In the genomic region with DNA sequence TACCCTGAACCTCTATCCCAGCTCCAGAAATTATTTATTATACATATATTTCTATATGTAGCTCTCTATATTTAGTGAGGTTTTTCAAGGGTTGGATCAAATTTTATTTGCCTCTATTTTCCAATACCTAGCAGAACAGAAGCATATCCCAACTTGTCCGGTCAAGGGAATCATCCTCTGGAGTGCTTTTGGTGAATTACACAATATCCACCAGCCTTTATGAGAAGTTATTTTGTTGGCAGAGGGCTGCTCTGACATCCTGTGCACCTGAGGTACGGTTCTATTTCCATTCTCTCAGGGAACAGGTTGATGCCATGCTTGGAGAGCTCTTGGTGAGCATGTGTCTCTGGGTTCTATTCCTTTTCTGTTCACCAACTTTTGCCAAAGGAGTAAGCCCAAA, we compare ENCODE assay signal across 23 cellular contexts.
DNase-seq lines count a peak whose midpoint lies in the region; TF ChIP-seq lines count a peak whose summit lies in the region.
"Had no signal": no experiment of that assay in that cellular context is flagged by ENCODE, and none has a peak within 500 bp of the region (broad histone marks: within the 10 kb centered on the region; RNA-seq: fewer than 3 reads in every experiment).

No MANE protein-coding gene starts in this region.

- no peak overlapping the region for H3K18ac ChIP-seq in mesenchymal stem cell (ENCODE audit: low read depth in 1 of 2, low read length in 2 of 2)

- DNase-seq in MCF 10A (ENCODE audit: unreplicated experiment) (peak; percentile 17), breast epithelium (ENCODE audit: low spot score in 2 of 2) (no peak), epithelial cell of esophagus (ENCODE audit: low read depth) (peak; percentile 59), mesenchymal stem cell (no peak), NCI-H345 (lab: John Stamatoyannopoulos, UW) (no peak), G401 (ENCODE audit: low spot score) (no peak)
- DNase-seq: BE2C; C1 segment of cervical spinal cord; CD4-positive, alpha-beta memory T cell; CD4-positive, CD25-positive, alpha-beta regulatory T cell; CD8-positive, alpha-beta memory T cell; COR-L47; DMS 273 treated with DMSO at 0.1 percent for 48 hours; DMS153; DMS53; DMS79; DND-41; EL; GF-D8 had no signal

- no peak for TF ChIP-seq POLR2A in breast epithelium (IDR thresholded peaks at IDR 0.05)

- H3K4me1 Mint-ChIP-seq in MCF 10A (ENCODE audit: insufficient read depth, unreplicated experiment), result peaks cover 9% of the 10 kb centered on the region
- H3K4me1 Mint-ChIP-seq: CD14-positive monocyte; CD4-positive, alpha-beta memory T cell; CD4-positive, CD25-positive, alpha-beta regulatory T cell; CD8-positive, alpha-beta memory T cell had no signal

- H3K4me2 ChIP-seq in mesenchymal stem cell (ENCODE audit: low read length, poor library complexity, severe bottlenecking), result no peak overlapping the region
- H3K4me2 ChIP-seq: A549, BLaER1 had no signal

- H3K79me1 ChIP-seq in mesenchymal stem cell (replicated peaks; ENCODE audit: low read length, poor library complexity, severe bottlenecking), result no peaks in the 10 kb centered on the region

- H3K36me3 ChIP-seq in breast epithelium (no peaks in the 10 kb centered on the region), mesenchymal stem cell (ENCODE audit: control insufficient read depth in 1 of 2, insufficient read depth in 2 of 2, low read depth in 1 of 2, low read length in 2 of 2) (no peaks in the 10 kb centered on the region)
- H3K36me3 ChIP-seq: BE2C, BLaER1 had no signal

- no peaks in the 10 kb centered on the region for H3K9me3 ChIP-seq in breast epithelium
- no peaks in the 10 kb centered on the region for H3K9me3 ChIP-seq in mesenchymal stem cell (ENCODE audit: control insufficient read depth, low read length)
- H3K9me3 ChIP-seq: A549, BE2C, BLaER1 had no signal

- 79% methylated on average over 2 of the region's 2 CpGs for WGBS in mesenchymal stem cell

- H3K4me3 ChIP-seq in breast epithelium (no peak overlapping the region), epithelial cell of esophagus (ENCODE audit: low read length) (no peak overlapping the region), mesenchymal stem cell (ENCODE audit: insufficient read depth in 1 of 2, low read depth in 1 of 2, low read length in 2 of 2) (no peak overlapping the region)
- H3K4me3 ChIP-seq: A549, BLaER1 had no signal

- H3K9ac ChIP-seq in mesenchymal stem cell (ENCODE audit: low read length), result no peak overlapping the region
- H3K9ac ChIP-seq: BLaER1 had no signal

- H2BK120ac ChIP-seq in mesenchymal stem cell (ENCODE audit: low read depth, low read length), result no peak overlapping the region

- intact Hi-C loops in MCF 10A (cut with micrococcal nuclease) (no loop called here), breast epithelium (cut with DNase I; ENCODE audit: low total_unique reads) (no loop called here)

- no peaks in the 10 kb centered on the region for H3K36me3 Mint-ChIP-seq in MCF 10A (ENCODE audit: insufficient read depth, unreplicated experiment)
- H3K36me3 Mint-ChIP-seq: CD14-positive monocyte; CD4-positive, alpha-beta memory T cell; CD4-positive, CD25-positive, alpha-beta regulatory T cell; CD8-positive, alpha-beta memory T cell had no signal

- H3K23ac ChIP-seq in mesenchymal stem cell (ENCODE audit: low read length in 2 of 2), result no peak overlapping the region

- no peak overlapping the region for H2AFZ ChIP-seq in mesenchymal stem cell (ENCODE audit: low read depth, low read length)

- POLR2A ChIA-PET in MCF 10A (lab: Yijun Ruan, JAX), result no interaction called here

- no peak overlapping the region for H4K91ac ChIP-seq in mesenchymal stem cell (ENCODE audit: low read length)

- no peak overlapping the region for H4K8ac ChIP-seq in mesenchymal stem cell (ENCODE audit: low read length)

- H3K4me1 ChIP-seq in breast epithelium (no peaks in the 10 kb centered on the region), mesenchymal stem cell (ENCODE audit: control insufficient read depth, insufficient read depth, low read depth, low read length) (peaks cover 3% of the 10 kb centered on the region)
- H3K4me1 ChIP-seq: A549, BE2C, BLaER1 had no signal

- H2BK15ac ChIP-seq in mesenchymal stem cell (ENCODE audit: low read depth, poor library complexity, severe bottlenecking), result no peak overlapping the region

- no peak overlapping the region for H2BK12ac ChIP-seq in mesenchymal stem cell (ENCODE audit: low read length in 2 of 2)

- H3K27me3 Mint-ChIP-seq in MCF 10A (ENCODE audit: insufficient read depth, unreplicated experiment), result no peaks in the 10 kb centered on the region
- H3K27me3 Mint-ChIP-seq: CD4-positive, alpha-beta memory T cell; CD4-positive, CD25-positive, alpha-beta regulatory T cell; CD8-positive, alpha-beta memory T cell had no signal

- no peak for TF ChIP-seq CTCF in MCF 10A (IDR thresholded peaks at IDR 0.05; ENCODE audit: unreplicated experiment)
- TF ChIP-seq CTCF in breast epithelium (IDR thresholded peaks at IDR 0.05), result no peak
- TF ChIP-seq CTCF in epithelial cell of esophagus (IDR thresholded peaks at IDR 0.05; ENCODE audit: insufficient read depth, low read depth, low read length, missing control alignments), result no peak

- H3K27ac ChIP-seq in breast epithelium (no peak overlapping the region), mesenchymal stem cell (ENCODE audit: low read length, poor library complexity, severe bottlenecking) (no peak overlapping the region)
- H3K27ac ChIP-seq: 22Rv1, A549, BLaER1 had no signal

- H3K9me3 Mint-ChIP-seq in MCF 10A (ENCODE audit: unreplicated experiment), result no peaks in the 10 kb centered on the region

- no peak overlapping the region for H3K27ac Mint-ChIP-seq in MCF 10A (ENCODE audit: low read depth, unreplicated experiment)
- H3K27ac Mint-ChIP-seq: CD14-positive monocyte; CD4-positive, alpha-beta memory T cell; CD8-positive, alpha-beta memory T cell had no signal

- no peak overlapping the region for H3K4ac ChIP-seq in mesenchymal stem cell (ENCODE audit: low read depth in 1 of 2, low read length in 2 of 2)

- H2AK5ac ChIP-seq in mesenchymal stem cell (ENCODE audit: low read length, severe bottlenecking), result peak overlapping the region; percentile 9

- no TSS peak for BruUV-seq in MCF 10A (replicated peaks; lab: Mats Ljungman, UMichigan)

- H3K14ac ChIP-seq in mesenchymal stem cell (ENCODE audit: low read length in 2 of 2), result no peak overlapping the region

- H3K27me3 ChIP-seq in breast epithelium (no peaks in the 10 kb centered on the region), mesenchymal stem cell (ENCODE audit: control insufficient read depth in 1 of 2, insufficient read depth in 1 of 2, low read length in 2 of 2) (no peaks in the 10 kb centered on the region)
- H3K27me3 ChIP-seq: BE2C, BLaER1 had no signal

- CTCF ChIA-PET in MCF 10A (lab: Yijun Ruan, JAX), result no interaction called here

- H3K4me3 Mint-ChIP-seq in MCF 10A (ENCODE audit: unreplicated experiment), result no peak overlapping the region
- H3K4me3 Mint-ChIP-seq: CD14-positive monocyte; CD4-positive, alpha-beta memory T cell; CD8-positive, alpha-beta memory T cell had no signal

- in situ Hi-C loops in G401 (cut with HindIII; ENCODE audit: low sequenced_read_pairs), result no loop called here

- no peak overlapping the region for H2BK5ac ChIP-seq in mesenchymal stem cell (ENCODE audit: low read depth, low read length, poor library complexity, severe bottlenecking)

Comparison
In these comparisons a context has a peak if more than half of its experiments do, and no peak if none do; other contexts are left out.
1. DNase-seq: peak in MCF 10A (single experiment) and epithelial cell of esophagus (single experiment); none in breast epithelium (0 of 2), mesenchymal stem cell (single experiment), NCI-H345 (single experiment) and G401 (single experiment).